1 cellular context compared by ENCODE assay signal in the genomic region with DNA sequence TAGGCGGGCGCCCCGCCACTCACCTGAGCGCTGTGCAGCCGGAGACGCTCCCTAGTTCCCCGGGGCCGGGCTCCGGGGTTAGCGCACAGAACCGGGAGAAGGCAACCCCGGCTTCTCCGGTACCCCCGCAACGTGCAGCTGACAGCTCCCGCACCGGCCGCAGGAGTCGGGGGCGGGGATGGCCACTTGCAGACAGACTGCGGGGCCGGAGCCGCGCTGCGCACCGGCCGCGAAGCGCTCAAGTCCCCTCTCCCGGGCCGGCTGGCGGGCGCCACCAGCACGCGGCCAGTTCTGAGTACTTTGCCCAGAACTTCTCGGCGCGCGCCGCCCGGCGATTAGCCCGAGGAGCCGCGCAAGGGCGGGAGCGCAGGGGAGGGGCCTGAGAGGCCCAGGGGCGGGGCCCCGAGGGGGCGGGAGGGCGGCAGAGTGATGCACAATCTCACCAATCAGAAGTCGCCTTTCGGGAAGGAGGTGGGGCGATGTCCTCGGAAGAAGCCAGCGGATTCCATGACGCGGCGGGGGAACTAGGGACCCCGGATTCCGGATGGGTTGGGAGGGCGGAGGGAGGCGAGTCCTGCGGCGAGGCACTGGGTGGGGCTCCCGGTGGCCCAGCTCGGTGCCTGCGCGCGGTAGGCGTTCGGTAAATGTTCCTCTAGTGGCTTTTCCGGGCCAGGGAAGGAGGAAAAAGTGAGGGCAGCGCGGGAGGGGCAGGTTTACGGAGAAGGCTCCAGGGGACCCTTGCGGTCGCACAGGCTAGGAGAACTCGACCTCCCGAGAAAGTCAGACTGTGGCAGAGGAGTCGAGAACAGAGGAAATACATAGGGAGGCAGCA.
TF ChIP-seq lines count a peak whose summit lies in the region.

A gene with protein sequence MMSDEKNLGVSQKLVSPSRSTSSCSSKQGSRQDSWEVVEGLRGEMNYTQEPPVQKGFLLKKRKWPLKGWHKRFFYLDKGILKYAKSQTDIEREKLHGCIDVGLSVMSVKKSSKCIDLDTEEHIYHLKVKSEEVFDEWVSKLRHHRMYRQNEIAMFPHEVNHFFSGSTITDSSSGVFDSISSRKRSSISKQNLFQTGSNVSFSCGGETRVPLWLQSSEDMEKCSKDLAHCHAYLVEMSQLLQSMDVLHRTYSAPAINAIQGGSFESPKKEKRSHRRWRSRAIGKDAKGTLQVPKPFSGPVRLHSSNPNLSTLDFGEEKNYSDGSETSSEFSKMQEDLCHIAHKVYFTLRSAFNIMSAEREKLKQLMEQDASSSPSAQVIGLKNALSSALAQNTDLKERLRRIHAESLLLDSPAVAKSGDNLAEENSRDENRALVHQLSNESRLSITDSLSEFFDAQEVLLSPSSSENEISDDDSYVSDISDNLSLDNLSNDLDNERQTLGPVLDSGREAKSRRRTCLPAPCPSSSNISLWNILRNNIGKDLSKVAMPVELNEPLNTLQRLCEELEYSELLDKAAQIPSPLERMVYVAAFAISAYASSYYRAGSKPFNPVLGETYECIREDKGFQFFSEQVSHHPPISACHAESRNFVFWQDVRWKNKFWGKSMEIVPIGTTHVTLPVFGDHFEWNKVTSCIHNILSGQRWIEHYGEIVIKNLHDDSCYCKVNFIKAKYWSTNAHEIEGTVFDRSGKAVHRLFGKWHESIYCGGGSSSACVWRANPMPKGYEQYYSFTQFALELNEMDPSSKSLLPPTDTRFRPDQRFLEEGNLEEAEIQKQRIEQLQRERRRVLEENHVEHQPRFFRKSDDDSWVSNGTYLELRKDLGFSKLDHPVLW (minus strand): TSS at position 316 of the 832 bp plus-strand sequence. CDS start 87,706 bp downstream, outside the sequence.

TF ChIP-seq in IMR-90, 13 proteins besides CTCF, POLR2A, EP300 and RAD21:
- TF ChIP-seq, protein P1, sequence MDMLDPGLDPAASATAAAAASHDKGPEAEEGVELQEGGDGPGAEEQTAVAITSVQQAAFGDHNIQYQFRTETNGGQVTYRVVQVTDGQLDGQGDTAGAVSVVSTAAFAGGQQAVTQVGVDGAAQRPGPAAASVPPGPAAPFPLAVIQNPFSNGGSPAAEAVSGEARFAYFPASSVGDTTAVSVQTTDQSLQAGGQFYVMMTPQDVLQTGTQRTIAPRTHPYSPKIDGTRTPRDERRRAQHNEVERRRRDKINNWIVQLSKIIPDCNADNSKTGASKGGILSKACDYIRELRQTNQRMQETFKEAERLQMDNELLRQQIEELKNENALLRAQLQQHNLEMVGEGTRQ (IDR thresholded peaks at IDR 0.05; ENCODE audit: low read depth, low read length) = 0 out of 2 replicates have a peak, but pooled peaks have one; percentile 9
- TF ChIP-seq CHD1 (IDR thresholded peaks at IDR 0.05; ENCODE audit: low read depth, low read length) (no peak), SMC3 (IDR thresholded peaks at IDR 0.05; ENCODE audit: low read depth, low read length) (peak; percentile 10), MAZ (IDR thresholded peaks at IDR 0.05; ENCODE audit: borderline replicate concordance, low read depth, low read length) (peak; percentile 99), RFX5 (IDR thresholded peaks at IDR 0.05; ENCODE audit: low read depth, low read length) (no peak), BHLHE40 (IDR thresholded peaks at IDR 0.05; ENCODE audit: low read depth, low read length) (no peak), MXI1 (IDR thresholded peaks at IDR 0.05; ENCODE audit: borderline replicate concordance, low read depth, low read length) (peak; percentile 75; the same call in 1 of the 2 replicates), FOS (IDR thresholded peaks at IDR 0.05; ENCODE audit: low read depth, low read length) (no peak)
